In the genomic region with DNA sequence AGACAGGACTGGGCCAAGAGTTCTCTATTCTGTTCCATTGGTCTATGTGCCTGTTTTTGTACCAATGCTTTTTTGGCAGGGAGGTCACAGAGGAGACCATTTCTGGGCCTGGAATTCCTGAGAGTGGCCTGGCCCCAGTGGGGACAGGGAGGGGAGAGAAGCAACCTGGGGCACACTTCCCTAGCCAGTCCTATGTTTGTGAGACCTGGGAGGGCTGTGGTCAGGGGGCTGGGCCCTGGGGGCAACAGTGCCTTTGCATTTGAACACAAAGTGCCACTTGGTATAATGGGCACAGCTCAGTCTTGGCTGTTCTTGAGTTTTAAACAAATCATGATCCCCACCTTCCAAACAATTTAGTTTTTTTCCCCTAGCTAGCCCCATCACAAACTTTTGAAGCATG, we compare ENCODE assay signal across 23 cellular contexts.
DNase-seq lines count a peak whose midpoint lies in the region; ATAC-seq and TF ChIP-seq lines count a peak whose summit lies in the region.
"Had no signal": no experiment of that assay in that cellular context is flagged by ENCODE, and none has a peak within 500 bp of the region (broad histone marks: within the 10 kb centered on the region; RNA-seq: fewer than 3 reads in every experiment).

No MANE protein-coding gene starts in this region.

- H3K36me3 Mint-ChIP-seq in HFFc6 (ENCODE audit: low read depth) (peaks cover 7% of the 10 kb centered on the region), chondrocyte (ENCODE audit: low read depth) (no peaks in the 10 kb centered on the region), neural crest cell (ENCODE audit: low read depth) (no peaks in the 10 kb centered on the region)
- H3K36me3 Mint-ChIP-seq: CD4-positive, CD25-positive, alpha-beta regulatory T cell; IgD-negative memory B cell had no signal

- H3K27me3 Mint-ChIP-seq in HFFc6 (ENCODE audit: insufficient read depth) (peaks cover 10% of the 10 kb centered on the region), chondrocyte (ENCODE audit: low read depth) (no peaks in the 10 kb centered on the region), neural crest cell (ENCODE audit: low read depth) (no peaks in the 10 kb centered on the region)

- H3K4me1 Mint-ChIP-seq in HFFc6 (ENCODE audit: low read depth) = peaks cover 66% of the 10 kb centered on the region
- H3K4me1 Mint-ChIP-seq in chondrocyte (ENCODE audit: low read depth) = peaks cover 56% of the 10 kb centered on the region
- peaks cover 50% of the 10 kb centered on the region for H3K4me1 Mint-ChIP-seq in neural crest cell
- H3K4me1 Mint-ChIP-seq: CD4-positive, CD25-positive, alpha-beta regulatory T cell; IgD-negative memory B cell had no signal

- H3K4me1 ChIP-seq in tibial artery = peaks cover 0 to 48% (median 32%) of the 10 kb centered on the region in 4 donors
- H3K4me1 ChIP-seq: BE2C had no signal

- no peaks in the 10 kb centered on the region for H3K9me3 ChIP-seq in tibial artery
- H3K9me3 ChIP-seq: BE2C, Caco-2 had no signal

- H3K4me3 Mint-ChIP-seq in HFFc6 (peak overlapping the region; percentile 88), chondrocyte (ENCODE audit: unreplicated experiment) (no peak overlapping the region), neural crest cell (peak overlapping the region; percentile 18)
- H3K4me3 Mint-ChIP-seq: CD4-positive, CD25-positive, alpha-beta regulatory T cell; IgD-negative memory B cell had no signal

- TF ChIP-seq CTCF in HFFc6 (IDR thresholded peaks at IDR 0.05) (no peak), chondrocyte (IDR thresholded peaks at IDR 0.05) (no peak), neural crest cell (conservative IDR thresholded peaks at IDR 0.05) (no peak), tibial artery (IDR thresholded peaks at IDR 0.05) (no peak)

- no peaks in the 10 kb centered on the region for H3K36me3 ChIP-seq in tibial artery
- H3K36me3 ChIP-seq: BE2C had no signal

- DNase-seq in HFFc6 (no peak), chondrocyte (ENCODE audit: low spot score) (peak; percentile 22), neural crest cell (ENCODE audit: low read depth, low spot score) (no peak), tibial artery (no peak), MV-4-11 (lab: John Stamatoyannopoulos, UW) (no peak), germinal center (ENCODE audit: low spot score) (no peak)
- DNase-seq: BE2C; Caco-2; CD4-positive, CD25-positive, alpha-beta regulatory T cell; DMS153; GDM1; H7; Karpas-422; NCI-H1048; NCI-H1436 treated with DMSO at 0.1 percent for 48 hours; NCI-H2029 treated with DMSO at 0.1 percent for 48 hours; NCI-H2171; NCI-H526; PC-9 had no signal

- no peak overlapping the region for H3K4me3 ChIP-seq in tibial artery
- H3K4me3 ChIP-seq: PC-9 had no signal

- intact Hi-C loops in tibial artery (cut with DNase I; ENCODE audit: low total_unique reads) = loop anchor here (5.0 kb wide), 2 partner anchors 53 to 132 kb away; a partner anchor contains a TSS

- H3K9me3 Mint-ChIP-seq in HFFc6 (no peaks in the 10 kb centered on the region), chondrocyte (ENCODE audit: low read depth) (no peaks in the 10 kb centered on the region), neural crest cell (no peaks in the 10 kb centered on the region)
- H3K9me3 Mint-ChIP-seq: CD4-positive, CD25-positive, alpha-beta regulatory T cell had no signal

- H3K27ac Mint-ChIP-seq in HFFc6 = peak overlapping the region; percentile 78
- H3K27ac Mint-ChIP-seq in chondrocyte (ENCODE audit: unreplicated experiment) = peak overlapping the region; percentile 79
- H3K27ac Mint-ChIP-seq in neural crest cell (ENCODE audit: unreplicated experiment) = no peak overlapping the region
- H3K27ac Mint-ChIP-seq: CD4-positive, CD25-positive, alpha-beta regulatory T cell; IgD-negative memory B cell had no signal

- H3K27ac ChIP-seq in tibial artery = peak overlapping the region; percentile 82 to 93
- H3K27ac ChIP-seq: HL-60, PC-9, RWPE1 had no signal

- H3K27me3 ChIP-seq in tibial artery = no peaks in the 10 kb centered on the region
- H3K27me3 ChIP-seq: BE2C had no signal

- no peak for ATAC-seq in GM21619 (IDR thresholded peaks at IDR 0.05; ENCODE audit: unreplicated experiment)
